In the genomic region with DNA sequence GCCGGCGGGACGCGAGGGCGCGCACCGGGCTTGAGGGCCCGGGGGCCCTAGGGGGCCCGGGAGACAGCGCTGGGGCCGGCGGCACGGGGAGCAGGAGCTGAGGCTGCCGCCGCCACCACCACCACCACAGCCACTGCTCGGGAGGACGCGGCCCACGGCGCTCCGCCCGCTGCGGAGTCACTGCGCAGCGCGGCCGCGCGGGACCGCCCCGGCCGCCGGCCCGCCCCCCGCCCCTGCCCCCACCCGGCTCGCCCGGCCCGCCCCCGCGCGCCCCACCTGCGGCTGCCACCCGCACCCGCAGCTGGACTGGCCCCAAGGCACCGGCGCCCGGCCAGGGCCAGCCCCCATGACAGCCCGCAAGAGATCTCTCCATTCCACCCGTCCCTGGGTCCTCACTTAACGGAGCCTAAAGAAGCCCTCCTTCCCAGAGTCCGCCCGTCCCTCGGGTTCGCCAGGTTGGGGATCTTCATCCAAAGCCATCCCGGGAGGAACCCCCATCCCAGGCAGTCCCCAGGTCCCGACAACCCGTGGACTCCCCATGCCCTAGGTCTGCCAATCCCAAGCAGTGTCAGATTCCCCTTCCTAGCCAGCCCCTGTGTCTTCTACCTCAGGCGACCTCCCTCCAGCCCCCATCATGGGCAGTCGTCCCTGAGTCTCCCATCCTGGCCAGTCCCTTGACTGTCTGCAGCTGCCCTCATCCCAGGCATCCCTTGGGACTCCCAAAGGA, we compare ENCODE assay signal across 9 cellular contexts. TPM values are rescaled to one million over a fixed set of nuclear protein-coding genes. Genes with fewer than 3 reads are reported as not detected.
DNase-seq lines count a peak whose midpoint lies in the region; ATAC-seq lines count a peak whose summit lies in the region.
"Had no signal": no experiment of that assay in that cellular context is flagged by ENCODE, and none has a peak within 500 bp of the region (broad histone marks: within the 10 kb centered on the region; RNA-seq: fewer than 3 reads in every experiment).

No MANE protein-coding gene starts in this region.

- H3K4me2 ChIP-seq in skeletal muscle satellite cell (ENCODE audit: low read length) = peak overlapping the region; percentile 77
- H3K4me2 ChIP-seq: BLaER1 treated with 17β-estradiol and CSF1 and Interleukin-3, amounts not matched to agents 10 nM and 100 nM had no signal

- ATAC-seq in right cardiac atrium (peak; percentile 64 to 86), HG02852 (IDR thresholded peaks at IDR 0.05; ENCODE audit: unreplicated experiment) (no peak)

- H3K9me3 ChIP-seq in right cardiac atrium (ENCODE audit: control insufficient read depth, low read length) = no peaks in the 10 kb centered on the region
- no peaks in the 10 kb centered on the region for H3K9me3 ChIP-seq in skeletal muscle satellite cell (replicated peaks; ENCODE audit: low read length)

- H3K27me3 ChIP-seq in right cardiac atrium (ENCODE audit: control insufficient read depth, insufficient read depth) = no peaks in the 10 kb centered on the region
- peaks cover 89% of the 10 kb centered on the region for H3K27me3 ChIP-seq in skeletal muscle satellite cell (ENCODE audit: control insufficient read depth, insufficient read depth, low read length)

- CTCF ChIA-PET in activated naive CD4-positive, alpha-beta T cell treated with anti-CD3 and anti-CD28 coated beads for 36 hours (lab: Charles Lee) = interaction anchor here (0.5 to 4.9 kb wide), 2 partner anchors 126 to 986 kb away, joined by 5 to 25 read pairs; no protein-coding TSS in a partner anchor

- H3K4me3 ChIP-seq in right cardiac atrium (ENCODE audit: low read length) (peak overlapping the region; percentile 77), skeletal muscle satellite cell (ENCODE audit: low read length) (peak overlapping the region; percentile 67)
- H3K4me3 ChIP-seq: BLaER1 treated with 17β-estradiol and CSF1 and Interleukin-3, amounts not matched to agents 10 nM and 100 nM had no signal

- H3K36me3 ChIP-seq in skeletal muscle satellite cell (ENCODE audit: insufficient read depth, low read length) = no peaks in the 10 kb centered on the region
- H3K36me3 ChIP-seq: BLaER1 treated with 17β-estradiol and CSF1 and Interleukin-3, amounts not matched to agents 10 nM and 100 nM had no signal

- peak overlapping the region; percentile 52 for H3K9ac ChIP-seq in skeletal muscle satellite cell (ENCODE audit: low read depth, low read length)
- H3K9ac ChIP-seq: BLaER1 treated with 17β-estradiol and CSF1 and Interleukin-3, amounts not matched to agents 10 nM and 100 nM had no signal

- peaks cover 46% of the 10 kb centered on the region for H3K27me3 Mint-ChIP-seq in activated naive CD4-positive, alpha-beta T cell treated with anti-CD3 and anti-CD28 coated beads for 36 hours (ENCODE audit: low read depth)

- H3K4me1 ChIP-seq in right cardiac atrium (ENCODE audit: control insufficient read depth, insufficient read depth, low read length) (no peaks in the 10 kb centered on the region), skeletal muscle satellite cell (ENCODE audit: control insufficient read depth, insufficient read depth, low read length) (peaks cover 6% of the 10 kb centered on the region)
- H3K4me1 ChIP-seq: BLaER1 treated with 17β-estradiol and CSF1 and Interleukin-3, amounts not matched to agents 10 nM and 100 nM had no signal

- peak overlapping the region; percentile 45 for H3K4me3 Mint-ChIP-seq in activated naive CD4-positive, alpha-beta T cell treated with anti-CD3 and anti-CD28 coated beads for 36 hours

- no peaks in the 10 kb centered on the region for H3K9me3 Mint-ChIP-seq in activated naive CD4-positive, alpha-beta T cell treated with anti-CD3 and anti-CD28 coated beads for 36 hours

- H3K27ac ChIP-seq in right cardiac atrium (ENCODE audit: low read length) = no peak overlapping the region
- H3K27ac ChIP-seq: BLaER1 treated with 17β-estradiol and CSF1 and Interleukin-3, amounts not matched to agents 10 nM and 100 nM had no signal

- no peak overlapping the region for H3K27ac Mint-ChIP-seq in activated naive CD4-positive, alpha-beta T cell treated with anti-CD3 and anti-CD28 coated beads for 36 hours

- 2% methylated on average over 43 of the region's 60 CpGs for WGBS in right cardiac atrium

- peaks cover 13% of the 10 kb centered on the region for H3K4me1 Mint-ChIP-seq in activated naive CD4-positive, alpha-beta T cell treated with anti-CD3 and anti-CD28 coated beads for 36 hours (ENCODE audit: low read depth)

- no peaks in the 10 kb centered on the region for H3K36me3 Mint-ChIP-seq in activated naive CD4-positive, alpha-beta T cell treated with anti-CD3 and anti-CD28 coated beads for 36 hours (ENCODE audit: low read depth)

- DNase-seq in NCI-H146 (lab: John Stamatoyannopoulos, UW) (peak; percentile 30), NCI-H146 treated with DMSO at 0.1 percent for 48 hours (lab: John Stamatoyannopoulos, UW; ENCODE audit: unreplicated experiment) (no peak), right cardiac atrium (peak in 2 of 3 donors; percentile 66 to 73), DMS79 treated with DMSO at 0.1 percent for 48 hours (lab: John Stamatoyannopoulos, UW) (no peak)
- no peak for DNase-seq in activated naive CD4-positive, alpha-beta T cell treated with anti-CD3 and anti-CD28 coated beads for 36 hours
- no peak for DNase-seq in stimulated activated naive CD4-positive, alpha-beta T cell treated with Interleukin-2 at 50 U/mL for 16 hours (lab: John Stamatoyannopoulos, UW)

- intact Hi-C loops in activated naive CD4-positive, alpha-beta T cell treated with anti-CD3 and anti-CD28 coated beads for 36 hours (cut with micrococcal nuclease) = no loop called here
- intact Hi-C loops in right cardiac atrium (cut with DNase I) = no loop called here

RNA-seq across cellular contexts. Expression of gene IQSEC2, which starts 40.0 kb away (rescaled TPM):
- total RNA-seq in activated naive CD4-positive, alpha-beta T cell treated with anti-CD3 and anti-CD28 coated beads for 36 hours = under 1 TPM; 0.20 to 0.48 TPM
- total RNA-seq in right cardiac atrium = 10 to 100 TPM; 11.6 to 15.3 (median 14.6) TPM
- polyA plus RNA-seq in right cardiac atrium = 15.1 TPM
- total RNA-seq in skeletal muscle satellite cell (2012; rRNA removed) = 10.0 and 10.1 TPM in 2 replicates

Comparison
In these comparisons a context has a peak if more than half of its experiments do, and no peak if none do; other contexts are left out.
1. DNase-seq: peak in NCI-H146 (single experiment) and right cardiac atrium (2 of 3); none in NCI-H146 treated with DMSO at 0.1 percent for 48 hours (single experiment), activated naive CD4-positive, alpha-beta T cell treated with anti-CD3 and anti-CD28 coated beads for 36 hours (single experiment), stimulated activated naive CD4-positive, alpha-beta T cell treated with Interleukin-2 at 50 U/mL for 16 hours (single experiment) and DMS79 treated with DMSO at 0.1 percent for 48 hours (single experiment).
2. RNA of gene IQSEC2, which starts 40.0 kb away (total RNA-seq): 11.6 to 15.3 TPM in right cardiac atrium; 0.20 to 0.48 TPM in activated naive CD4-positive, alpha-beta T cell treated with anti-CD3 and anti-CD28 coated beads for 36 hours; every median in the first group is over 4 times any median in the second.